Comparison of ENCODE assay signal across 16 cellular contexts in the genomic region with DNA sequence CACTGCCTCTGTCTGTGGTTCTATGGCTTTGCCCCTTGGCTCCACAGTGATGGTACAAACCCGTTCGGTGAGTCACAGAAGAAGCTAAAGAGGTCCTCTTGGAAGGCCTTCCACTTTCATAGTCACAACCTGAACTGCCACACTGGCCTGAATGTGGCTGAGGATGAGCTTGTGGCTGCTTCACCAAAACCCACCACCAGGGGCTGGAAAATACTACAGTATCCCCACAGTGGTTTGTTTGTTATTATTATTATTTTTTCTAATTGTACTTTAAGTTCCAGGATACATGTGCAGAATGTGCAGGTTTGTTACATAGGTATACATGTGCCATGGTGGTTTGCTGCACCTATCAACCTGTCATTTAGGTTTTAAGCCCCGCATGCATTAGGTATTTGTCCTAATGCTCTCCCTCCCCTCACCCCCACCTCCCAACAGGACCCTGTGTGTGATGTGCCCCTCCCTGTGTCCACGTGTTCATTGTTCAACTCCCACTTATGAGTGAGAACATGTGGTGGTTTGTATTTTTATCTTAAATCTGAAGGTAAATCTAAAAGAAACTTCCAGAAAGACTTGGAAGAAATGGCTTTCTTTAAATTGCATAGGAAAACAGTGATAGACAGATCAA.
DNase-seq lines count a peak whose midpoint lies in the region; ATAC-seq, FAIRE-seq and TF ChIP-seq lines count a peak whose summit lies in the region.
"Had no signal": no experiment of that assay in that cellular context is flagged by ENCODE, and none has a peak within 500 bp of the region (broad histone marks: within the 10 kb centered on the region; RNA-seq: fewer than 3 reads in every experiment).

No MANE protein-coding gene starts in this region.

- no peaks in the 10 kb centered on the region for H3K27me3 Mint-ChIP-seq in activated CD4-positive, alpha-beta T cell treated with anti-CD3 and anti-CD28 coated beads for 36 hours
- peaks cover 3% of the 10 kb centered on the region for H3K27me3 Mint-ChIP-seq in chondrocyte (ENCODE audit: low read depth)
- H3K27me3 Mint-ChIP-seq: activated T-helper 17 cell treated with anti-CD3 and anti-CD28 coated beads, Interleukin-2, amount 50 U/mL, for 72 hours; central memory CD8-positive, alpha-beta T cell had no signal

- intact Hi-C loops in activated CD4-positive, alpha-beta T cell treated with anti-CD3 and anti-CD28 coated beads for 36 hours (cut with DNase I, micrococcal nuclease): no loop called here

- no peaks in the 10 kb centered on the region for H3K36me3 Mint-ChIP-seq in activated CD4-positive, alpha-beta T cell treated with anti-CD3 and anti-CD28 coated beads for 36 hours (ENCODE audit: low read depth)
- no peaks in the 10 kb centered on the region for H3K36me3 Mint-ChIP-seq in chondrocyte (ENCODE audit: low read depth)

- no peak overlapping the region for H3K4me3 ChIP-seq in retinal pigment epithelial cell (ENCODE audit: low read length)
- H3K4me3 ChIP-seq: left lung, pancreas, Peyer's patch, stomach had no signal

- CTCF ChIA-PET in activated CD4-positive, alpha-beta T cell treated with anti-CD3 and anti-CD28 coated beads for 36 hours (lab: Charles Lee): no interaction called here

- ATAC-seq in activated CD4-positive, alpha-beta T cell treated with anti-CD3 and anti-CD28 coated beads for 36 hours: no peak
- ATAC-seq in HG02763 (IDR thresholded peaks at IDR 0.05; ENCODE audit: unreplicated experiment): no peak
- ATAC-seq: activated T-helper 17 cell treated with anti-CD3 and anti-CD28 coated beads, Interleukin-2, amount 50 U/mL, for 72 hours; left lung; pancreas had no signal

- TF ChIP-seq CTCF in chondrocyte (IDR thresholded peaks at IDR 0.05) (peak; percentile 55), retinal pigment epithelial cell (conservative IDR thresholded peaks at IDR 0.05; ENCODE audit: low read depth, low read length) (peak; percentile 44)

- no peak for FAIRE-seq in GM12891 (lab: Jason Lieb, UNC)
- FAIRE-seq: pancreas had no signal

- peak; percentile 4 for DNase-seq in activated CD4-positive, alpha-beta T cell treated with anti-CD3 and anti-CD28 coated beads for 36 hours
- no peak for DNase-seq in activated CD4-positive, alpha-beta T cell treated with anti-CD3 and anti-CD28 coated beads, Interleukin-2, amount 50 U/mL, for 48 hours
- DNase-seq in NAMALWA (ENCODE audit: low spot score) (peak; percentile 43), chondrocyte (ENCODE audit: low spot score) (no peak), retinal pigment epithelial cell (ENCODE audit: low read depth) (no peak), NCI-H1694 (lab: John Stamatoyannopoulos, UW) (no peak), GM12891 (ENCODE audit: insufficient read length, low spot score) (no peak)
- DNase-seq: left lung; NCI-H2029; pancreas; Peyer's patch; stimulated activated CD4-positive, alpha-beta T cell treated with anti-CD3 and anti-CD28 coated beads, Interleukin-2, amount 100 ng/mL, for 48 hours; stomach had no signal

- no peaks in the 10 kb centered on the region for H3K4me1 Mint-ChIP-seq in activated CD4-positive, alpha-beta T cell treated with anti-CD3 and anti-CD28 coated beads for 36 hours
- H3K4me1 Mint-ChIP-seq in chondrocyte (ENCODE audit: low read depth): no peaks in the 10 kb centered on the region
- H3K4me1 Mint-ChIP-seq: activated T-helper 17 cell treated with anti-CD3 and anti-CD28 coated beads, Interleukin-2, amount 50 U/mL, for 72 hours; central memory CD8-positive, alpha-beta T cell had no signal

- no peak for TF ChIP-seq POLR2A in GM12891 (IDR thresholded peaks at IDR 0.05; ENCODE audit: low read depth, low read length)

- POLR2A ChIA-PET in activated CD4-positive, alpha-beta T cell treated with anti-CD3 and anti-CD28 coated beads for 36 hours (lab: Charles Lee): no interaction called here

- H3K4me3 Mint-ChIP-seq in activated CD4-positive, alpha-beta T cell treated with anti-CD3 and anti-CD28 coated beads for 36 hours: no peak overlapping the region
- H3K4me3 Mint-ChIP-seq in chondrocyte (ENCODE audit: unreplicated experiment): no peak overlapping the region
- H3K4me3 Mint-ChIP-seq: activated T-helper 17 cell treated with anti-CD3 and anti-CD28 coated beads, Interleukin-2, amount 50 U/mL, for 72 hours; central memory CD8-positive, alpha-beta T cell had no signal

- no peak overlapping the region for H3K27ac Mint-ChIP-seq in activated CD4-positive, alpha-beta T cell treated with anti-CD3 and anti-CD28 coated beads for 36 hours
- no peak overlapping the region for H3K27ac Mint-ChIP-seq in chondrocyte (ENCODE audit: unreplicated experiment)
- H3K27ac Mint-ChIP-seq: activated T-helper 17 cell treated with anti-CD3 and anti-CD28 coated beads, Interleukin-2, amount 50 U/mL, for 72 hours had no signal

- no peaks in the 10 kb centered on the region for H3K9me3 Mint-ChIP-seq in activated CD4-positive, alpha-beta T cell treated with anti-CD3 and anti-CD28 coated beads for 36 hours (ENCODE audit: low read depth)
- H3K9me3 Mint-ChIP-seq in chondrocyte (ENCODE audit: low read depth): peaks cover 4% of the 10 kb centered on the region

TF ChIP-seq in GM12891, 5 proteins besides CTCF, POLR2A, EP300 and RAD21:
- TF ChIP-seq SPI1 (IDR thresholded peaks at IDR 0.05; ENCODE audit: low read depth, low read length) (no peak), TAF1 (IDR thresholded peaks at IDR 0.05; ENCODE audit: low read depth, low read length) (no peak), POU2F2 (IDR thresholded peaks at IDR 0.05; ENCODE audit: low read depth, low read length) (no peak), PAX5 (IDR thresholded peaks at IDR 0.05; ENCODE audit: insufficient read depth, low read length, severe bottlenecking) (no peak), POLR2AphosphoS5 (IDR thresholded peaks at IDR 0.05; ENCODE audit: low read depth, low read length) (no peak)

Comparison
In these comparisons a context has a peak if more than half of its experiments do, and no peak if none do; other contexts are left out.
1. DNase-seq: peak in activated CD4-positive, alpha-beta T cell treated with anti-CD3 and anti-CD28 coated beads for 36 hours (single experiment) and NAMALWA (single experiment); none in activated CD4-positive, alpha-beta T cell treated with anti-CD3 and anti-CD28 coated beads, Interleukin-2, amount 50 U/mL, for 48 hours (0 of 2), chondrocyte (single experiment), retinal pigment epithelial cell (single experiment), NCI-H1694 (single experiment) and GM12891 (single experiment).